ENCODE assay signal across 8 cellular contexts in genomic region chr18:2572144-2572682, GRCh38. TPM values are rescaled to one million over a fixed set of nuclear protein-coding genes. Genes with fewer than 3 reads are reported as not detected.
DNase-seq lines count a peak whose midpoint lies in the region; ATAC-seq, FAIRE-seq and TF ChIP-seq lines count a peak whose summit lies in the region.

No MANE protein-coding gene starts in this region.

- intact Hi-C loops in HCT116 (cut with micrococcal nuclease) (loop anchor here (5.0 kb wide), 1 partner anchor 85 kb away; the partner anchor contains the start of gene SMCHD1), left ventricle myocardium superior (cut with micrococcal nuclease) (no loop called here)

- RAD21 ChIA-PET in HCT116 (lab: Charles Lee; ENCODE audit: low non-redundant PET in 1 of 2, low total read pairs in 2 of 2, uncharacterized antibody in 2 of 2, unreplicated experiment in 2 of 2) = no interaction called here

- H2AFZ ChIP-seq in HCT116 (ENCODE audit: low read depth, low read length, poor library complexity, severe bottlenecking) (peak overlapping the region; percentile 41), keratinocyte (ENCODE audit: control insufficient read depth, low read length) (peak overlapping the region; percentile 94)

- ATAC-seq in HCT116 = no peak
- ATAC-seq in left ventricle myocardium superior = no peak

- no peak for DNase-seq in D721Med (ENCODE audit: insufficient read length, low spot score)
- no peak for DNase-seq in HCT116 (ENCODE audit: low read depth, low spot score)
- no peak for DNase-seq in keratinocyte (ENCODE audit: low read depth, low spot score)
- DNase-seq in SW 1271 (lab: John Stamatoyannopoulos, UW) = no peak
- DNase-seq in nucleus accumbens (lab: John Stamatoyannopoulos, UW) = no peak
- no peak for DNase-seq in NCI-H446 (lab: John Stamatoyannopoulos, UW)
- no peak for DNase-seq in left ventricle myocardium superior

- no peaks in the 10 kb centered on the region for H3K9me3 ChIP-seq in HCT116 (ENCODE audit: control insufficient read depth in 1 of 2, insufficient read depth in 1 of 2, low read depth in 1 of 2, low read length in 2 of 2)
- no peaks in the 10 kb centered on the region for H3K9me3 ChIP-seq in keratinocyte (ENCODE audit: control insufficient read depth, low read depth, low read length)

- no peaks in the 10 kb centered on the region for H3K27me3 Mint-ChIP-seq in T-helper 1 cell treated with Interleukin-12 subunit alpha and Interleukin-12 subunit beta and Interleukin-4 antibody, amounts not matched to agents 30 μg/mL and 1 μg/mL, for 36 hours (ENCODE audit: low read depth)

- peaks cover 8 to 16% of the 10 kb centered on the region in 2 experiments; a peak in 3 of 4 replicates for H3K4me1 ChIP-seq in HCT116 (ENCODE audit: control insufficient read depth in 1 of 2, insufficient read depth in 2 of 2, low read length in 2 of 2)
- H3K4me1 ChIP-seq in keratinocyte (ENCODE audit: control insufficient read depth, extremely low read depth, insufficient read depth, low read length) = peaks cover 21% of the 10 kb centered on the region

- H3K9me3 Mint-ChIP-seq in T-helper 1 cell treated with Interleukin-12 subunit alpha and Interleukin-12 subunit beta and Interleukin-4 antibody, amounts not matched to agents 30 μg/mL and 1 μg/mL, for 36 hours = no peaks in the 10 kb centered on the region

- H3K36me3 ChIP-seq in HCT116 (ENCODE audit: control insufficient read depth in 1 of 2, insufficient read depth in 2 of 2, low read length in 2 of 2) (peaks cover 17 to 18% of the 10 kb centered on the region in 2 experiments), keratinocyte (ENCODE audit: control insufficient read depth in 2 of 2, extremely low read depth in 1 of 2, insufficient read depth in 2 of 2, low read length in 2 of 2) (peaks cover 0 to 7% of the 10 kb centered on the region in 2 experiments)

- no peaks in the 10 kb centered on the region for H3K9me2 ChIP-seq in HCT116 (ENCODE audit: insufficient read depth)

- peak overlapping the region; percentile 91 for H3K27ac ChIP-seq in HCT116 (ENCODE audit: low read depth, low read length)
- peak overlapping the region; percentile 99 for H3K27ac ChIP-seq in keratinocyte (ENCODE audit: control insufficient read depth, insufficient read depth, low read length)

- CTCF ChIA-PET in HCT116 (lab: Charles Lee) = no interaction called here

- H3K27me3 ChIP-seq in HCT116 (ENCODE audit: insufficient read depth, low read length) (no peaks in the 10 kb centered on the region), keratinocyte (ENCODE audit: control insufficient read depth, extremely low read depth, insufficient read depth, low read length) (no peaks in the 10 kb centered on the region)

- POLR2A ChIA-PET in HCT116 (lab: Charles Lee) = no interaction called here

- peak; percentile 35 for FAIRE-seq in D721Med (lab: Jason Lieb, UNC)
- no peak for FAIRE-seq in keratinocyte (lab: Jason Lieb, UNC)

- peak overlapping the region; percentile 99 for H3K4me3 Mint-ChIP-seq in T-helper 1 cell treated with Interleukin-12 subunit alpha and Interleukin-12 subunit beta and Interleukin-4 antibody, amounts not matched to agents 30 μg/mL and 1 μg/mL, for 36 hours

- H3K9ac ChIP-seq in HCT116 (ENCODE audit: low read length) (peak overlapping the region; percentile 85), keratinocyte (ENCODE audit: control insufficient read depth, extremely low read depth, insufficient read depth, low read length) (peak overlapping the region; percentile 97)

- no peak for TF ChIP-seq POLR2A in HCT116 (IDR thresholded peaks at IDR 0.05; ENCODE audit: borderline replicate concordance, extremely low read depth, insufficient read depth, insufficient read length)

- H3K27ac Mint-ChIP-seq in T-helper 1 cell treated with Interleukin-12 subunit alpha and Interleukin-12 subunit beta and Interleukin-4 antibody, amounts not matched to agents 30 μg/mL and 1 μg/mL, for 36 hours = peak overlapping the region; percentile 98

- H3K4me3 ChIP-seq in HCT116 (replicated peaks in 1 of 2; ENCODE audit: low read depth in 1 of 2, low read length in 2 of 2) = peak overlapping the region; percentile 80 to 91
- H3K4me3 ChIP-seq in keratinocyte (ENCODE audit: control insufficient read depth in 2 of 3, extremely low read depth in 1 of 3, insufficient read depth in 2 of 3, low read depth in 1 of 3, low read length in 3 of 3) = peak overlapping the region; percentile 63 to 94 (median 90)

- TF ChIP-seq RAD21 in HCT116 (IDR thresholded peaks at IDR 0.05; ENCODE audit: low read depth) = no peak

- BruUV-seq in HCT116 (replicated peaks; lab: Mats Ljungman, UMichigan) = no TSS peak

- H3K79me2 ChIP-seq in HCT116 (ENCODE audit: insufficient read depth, low read length) (peaks cover 60% of the 10 kb centered on the region), keratinocyte (ENCODE audit: control insufficient read depth, insufficient read depth, low read length) (peaks cover 44% of the 10 kb centered on the region)

- H3K4me2 ChIP-seq in HCT116 (ENCODE audit: low read length) (peak overlapping the region; percentile 86), keratinocyte (ENCODE audit: control insufficient read depth, extremely low read depth, insufficient read depth, low read depth, low read length) (peak overlapping the region; percentile 85)

- no peaks in the 10 kb centered on the region for H3K9me1 ChIP-seq in keratinocyte (ENCODE audit: control insufficient read depth, extremely low read depth, insufficient read depth, low read length)

- TF ChIP-seq CTCF in D721Med (IDR thresholded peaks at IDR 0.05; ENCODE audit: insufficient read depth, missing control alignments) (no peak), HCT116 (IDR thresholded peaks at IDR 0.05 in 2 of 3, conservative IDR thresholded peaks at IDR 0.05 in 1 of 3; ENCODE audit: borderline replicate concordance in 1 of 3, insufficient read depth in 1 of 3, low read depth in 2 of 3, low read length in 2 of 3) (no peak), keratinocyte (optimal IDR thresholded peaks at IDR 0.05 in 1 of 3, IDR thresholded peaks at IDR 0.05 in 1 of 3, conservative IDR thresholded peaks at IDR 0.05 in 1 of 3; ENCODE audit: extremely low read depth in 1 of 3, insufficient read depth in 2 of 3, low read length in 3 of 3) (no peak)

- dilution Hi-C loops in keratinocyte (cut with MboI; ENCODE audit: extremely low pct_ligation_motif_present, low sequenced_read_pairs) = no loop called here

- H3K36me3 Mint-ChIP-seq in T-helper 1 cell treated with Interleukin-12 subunit alpha and Interleukin-12 subunit beta and Interleukin-4 antibody, amounts not matched to agents 30 μg/mL and 1 μg/mL, for 36 hours (ENCODE audit: low read depth) = peaks cover 21% of the 10 kb centered on the region

- peaks cover 47% of the 10 kb centered on the region for H3K4me1 Mint-ChIP-seq in T-helper 1 cell treated with Interleukin-12 subunit alpha and Interleukin-12 subunit beta and Interleukin-4 antibody, amounts not matched to agents 30 μg/mL and 1 μg/mL, for 36 hours (ENCODE audit: low read depth)

- no peaks in the 10 kb centered on the region for H4K20me1 ChIP-seq in HCT116 (ENCODE audit: insufficient read depth)
- no peaks in the 10 kb centered on the region for H4K20me1 ChIP-seq in keratinocyte (ENCODE audit: control insufficient read depth, extremely low read depth, insufficient read depth, low read length)

TF ChIP-seq in HCT116, 20 proteins besides CTCF, POLR2A, EP300 and RAD21:
- no peak; the same call in 1 of the 2 replicates for TF ChIP-seq SIN3A (IDR thresholded peaks at IDR 0.05; ENCODE audit: low read depth)
TF ChIP-seq in HCT116: peak in this region for 0.

RNA-seq across cellular contexts. Expression of gene NDC80, which starts 0.9 kb away (rescaled TPM):
- 46.0 TPM for total RNA-seq in HCT116 (2021; ENCODE audit: unreplicated experiment)
- polyA plus RNA-seq in HCT116 (2012) = 25.1 and 36.5 TPM in 2 replicates
- 1.2 to 11.5 TPM (median 6.7 TPM) in 3 replicates for polyA plus RNA-seq in keratinocyte
- 1.5 TPM for polyA plus RNA-seq in keratinocyte (2011; ENCODE audit: low read depth)
- 1.2 and 3.1 TPM in 2 replicates for polyA plus RNA-seq in keratinocyte (2011; cell fraction: cytosol; rRNA removed)
- polyA plus RNA-seq in keratinocyte (2011; cell fraction: nucleus; rRNA removed) = 1.9 and 2.3 TPM in 2 replicates
- 0.07 and 6.8 TPM in 2 replicates for polyA plus RNA-seq in keratinocyte (2012; ENCODE audit: low replicate concordance)
- polyA minus RNA-seq in keratinocyte = 0.62 to 5.8 TPM (median 3.1 TPM) in 3 replicates
- polyA minus RNA-seq in keratinocyte (2011; cell fraction: cytosol; rRNA and poly(A)+ RNA removed) = not detected
- 1.2 and 1.5 TPM in 2 replicates for polyA minus RNA-seq in keratinocyte (2011; cell fraction: nucleus; rRNA and poly(A)+ RNA removed)
- total RNA-seq in left ventricle myocardium superior = 0.50 TPM

RNA-seq across cellular contexts. Expression of gene METTL4, which starts 0.9 kb away (rescaled TPM):
- 15.5 TPM for total RNA-seq in HCT116 (2021; ENCODE audit: unreplicated experiment)
- polyA plus RNA-seq in HCT116 (2012) = 3.5 and 4.6 TPM in 2 replicates
- polyA plus RNA-seq in keratinocyte = 5.5 to 10.2 TPM (median 6.1 TPM) in 3 replicates
- polyA plus RNA-seq in keratinocyte (2011; ENCODE audit: low read depth) = 6.9 TPM
- polyA plus RNA-seq in keratinocyte (2011; cell fraction: cytosol; rRNA removed) = 3.8 and 8.4 TPM in 2 replicates
- polyA plus RNA-seq in keratinocyte (2011; cell fraction: nucleus; rRNA removed) = 7.4 and 10.4 TPM in 2 replicates
- polyA plus RNA-seq in keratinocyte (2012; ENCODE audit: low replicate concordance) = 4.2 and 7.8 TPM in 2 replicates
- 4.9 to 7.2 TPM (median 7.1 TPM) in 3 replicates for polyA minus RNA-seq in keratinocyte
- polyA minus RNA-seq in keratinocyte (2011; cell fraction: cytosol; rRNA and poly(A)+ RNA removed) = 2.3 TPM
- 3.5 and 11.9 TPM in 2 replicates for polyA minus RNA-seq in keratinocyte (2011; cell fraction: nucleus; rRNA and poly(A)+ RNA removed)
- 5.9 TPM for total RNA-seq in left ventricle myocardium superior

Comparison
In these comparisons a context has a peak if more than half of its experiments do, and no peak if none do; other contexts are left out.
1. RNA of gene NDC80, which starts 0.9 kb away (total RNA-seq): 46.0 TPM in HCT116 (single experiment); 0.50 TPM in left ventricle myocardium superior (single experiment); every median in the first group is over 10 times any median in the second.